Comparison of ENCODE assay signal across 8 cellular contexts in the genomic region with DNA sequence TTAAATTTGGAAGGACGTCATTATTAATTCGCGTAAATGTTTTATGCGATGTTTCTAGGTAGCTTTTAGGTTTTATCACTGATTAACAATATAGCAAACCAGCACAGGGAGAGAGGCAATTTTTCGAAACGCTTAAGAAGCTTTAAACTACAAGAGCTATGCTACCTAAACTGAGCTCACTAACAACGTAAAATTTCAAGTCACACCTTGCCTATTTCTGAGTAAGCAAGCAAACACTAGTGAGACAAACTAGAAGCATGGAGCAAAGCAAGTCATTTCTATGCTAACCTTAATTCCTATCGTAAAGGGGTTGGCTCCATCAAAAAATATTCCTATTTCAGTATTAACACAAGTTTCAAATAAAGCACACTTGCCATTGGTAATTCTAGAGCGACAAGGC. TPM values are rescaled to one million over a fixed set of nuclear protein-coding genes. Genes with fewer than 3 reads are reported as not detected.
DNase-seq lines count a peak whose midpoint lies in the region; ATAC-seq and TF ChIP-seq lines count a peak whose summit lies in the region.

No MANE protein-coding gene starts in this region.

- H3K36me3 ChIP-seq in HCT116 (ENCODE audit: control insufficient read depth in 1 of 2, insufficient read depth in 2 of 2, low read length in 2 of 2) (no peaks in the 10 kb centered on the region), WERI-Rb-1 (peaks cover 9% of the 10 kb centered on the region; the same call in 1 of the 2 replicates)

- no peaks in the 10 kb centered on the region for H3K9me3 ChIP-seq in HCT116 (ENCODE audit: control insufficient read depth in 1 of 2, insufficient read depth in 1 of 2, low read depth in 1 of 2, low read length in 2 of 2)
- no peaks in the 10 kb centered on the region for H3K9me3 ChIP-seq in WERI-Rb-1 (ENCODE audit: severe bottlenecking)
- no peaks in the 10 kb centered on the region for H3K9me3 ChIP-seq in right cardiac atrium (ENCODE audit: control insufficient read depth, low read length)

- no peaks in the 10 kb centered on the region for H3K27me3 ChIP-seq in HCT116 (ENCODE audit: insufficient read depth, low read length)
- no peaks in the 10 kb centered on the region for H3K27me3 ChIP-seq in WERI-Rb-1 (ENCODE audit: insufficient read depth, low read depth, severe bottlenecking)
- no peaks in the 10 kb centered on the region for H3K27me3 ChIP-seq in right cardiac atrium (ENCODE audit: control insufficient read depth, insufficient read depth)

- CTCF ChIA-PET in HCT116 (lab: Charles Lee), result interaction anchor here (0.8 kb wide), 1 partner anchor 26 kb away, joined by 4 read pairs; no protein-coding TSS in a partner anchor

- no peaks in the 10 kb centered on the region for H4K20me1 ChIP-seq in HCT116 (ENCODE audit: insufficient read depth)

- peaks cover 6 to 17% of the 10 kb centered on the region in 2 experiments; a peak in 3 of 4 replicates for H3K4me1 ChIP-seq in HCT116 (ENCODE audit: control insufficient read depth in 1 of 2, insufficient read depth in 2 of 2, low read length in 2 of 2)
- no peaks in the 10 kb centered on the region for H3K4me1 ChIP-seq in right cardiac atrium (ENCODE audit: control insufficient read depth, insufficient read depth, low read length)

- POLR2A ChIA-PET in HCT116 (lab: Charles Lee), result no interaction called here

- RAD21 ChIA-PET in HCT116 (lab: Charles Lee; ENCODE audit: low non-redundant PET in 1 of 2, low total read pairs in 2 of 2, uncharacterized antibody in 2 of 2, unreplicated experiment in 2 of 2), result no interaction called here

- TF ChIP-seq RAD21 in HCT116 (IDR thresholded peaks at IDR 0.05; ENCODE audit: low read depth), result no peak

- H3K4me2 ChIP-seq in HCT116 (ENCODE audit: low read length), result peak overlapping the region; percentile 91

- TF ChIP-seq CTCF in HCT116 (IDR thresholded peaks at IDR 0.05 in 2 of 3, conservative IDR thresholded peaks at IDR 0.05 in 1 of 3; ENCODE audit: borderline replicate concordance in 1 of 3, insufficient read depth in 1 of 3, low read depth in 2 of 3, low read length in 2 of 3), result no peak
- TF ChIP-seq CTCF in WERI-Rb-1 (IDR thresholded peaks at IDR 0.05; ENCODE audit: low read depth, low read length), result no peak

- 29% methylated on average over 9 of the region's 9 CpGs for WGBS in right cardiac atrium

- peak overlapping the region; percentile 69 for H3K9ac ChIP-seq in HCT116 (ENCODE audit: low read length)

- H3K4me3 ChIP-seq in HCT116 (replicated peaks in 1 of 2; ENCODE audit: low read depth in 1 of 2, low read length in 2 of 2), result peak overlapping the region; percentile 76 to 77
- peak overlapping the region; percentile 82 for H3K4me3 ChIP-seq in WERI-Rb-1 (ENCODE audit: low read depth, low read length)
- H3K4me3 ChIP-seq in right cardiac atrium (ENCODE audit: low read length), result peak overlapping the region; percentile 62
- H3K4me3 ChIP-seq in skin epidermis, result peak overlapping the region; percentile 83 to 100 (median 86)

- H3K79me2 ChIP-seq in HCT116 (ENCODE audit: insufficient read depth, low read length), result peaks cover 36% of the 10 kb centered on the region

- DNase-seq in HCT116 (ENCODE audit: low read depth, low spot score) (no peak), WERI-Rb-1 (no peak), right cardiac atrium (no peak), activated gamma-delta T cell treated with Interleukin-2 at 50 U/mL for 16 hours (no peak)

- peak overlapping the region; percentile 19 for H2AFZ ChIP-seq in HCT116 (ENCODE audit: low read depth, low read length, poor library complexity, severe bottlenecking)

- intact Hi-C loops in HCT116 (cut with micrococcal nuclease) (no loop called here), right cardiac atrium (cut with DNase I) (no loop called here)

- BruUV-seq in HCT116 (replicated peaks; lab: Mats Ljungman, UMichigan), result TSS peak; percentile 57

- H3K27ac ChIP-seq in HCT116 (ENCODE audit: low read depth, low read length) (no peak overlapping the region; the same call in 1 of the 2 replicates), WERI-Rb-1 (no peak overlapping the region), right cardiac atrium (ENCODE audit: low read length) (no peak overlapping the region), skin epidermis (peak overlapping the region in 17 of 21 experiments; percentile 89 to 100 (median 97))

- no peak for TF ChIP-seq POLR2A in HCT116 (IDR thresholded peaks at IDR 0.05; ENCODE audit: borderline replicate concordance, extremely low read depth, insufficient read depth, insufficient read length)

- ATAC-seq in HCT116 (no peak), right cardiac atrium (no peak), HG02981 (IDR thresholded peaks at IDR 0.05; ENCODE audit: unreplicated experiment) (no peak), GM19397 (IDR thresholded peaks at IDR 0.05; ENCODE audit: unreplicated experiment) (no peak), HG03196 (IDR thresholded peaks at IDR 0.05; ENCODE audit: unreplicated experiment) (no peak)

- no peaks in the 10 kb centered on the region for H3K9me2 ChIP-seq in HCT116 (ENCODE audit: insufficient read depth)

TF ChIP-seq in HCT116, 20 proteins besides CTCF, POLR2A, EP300 and RAD21:
- TF ChIP-seq, protein P1, sequence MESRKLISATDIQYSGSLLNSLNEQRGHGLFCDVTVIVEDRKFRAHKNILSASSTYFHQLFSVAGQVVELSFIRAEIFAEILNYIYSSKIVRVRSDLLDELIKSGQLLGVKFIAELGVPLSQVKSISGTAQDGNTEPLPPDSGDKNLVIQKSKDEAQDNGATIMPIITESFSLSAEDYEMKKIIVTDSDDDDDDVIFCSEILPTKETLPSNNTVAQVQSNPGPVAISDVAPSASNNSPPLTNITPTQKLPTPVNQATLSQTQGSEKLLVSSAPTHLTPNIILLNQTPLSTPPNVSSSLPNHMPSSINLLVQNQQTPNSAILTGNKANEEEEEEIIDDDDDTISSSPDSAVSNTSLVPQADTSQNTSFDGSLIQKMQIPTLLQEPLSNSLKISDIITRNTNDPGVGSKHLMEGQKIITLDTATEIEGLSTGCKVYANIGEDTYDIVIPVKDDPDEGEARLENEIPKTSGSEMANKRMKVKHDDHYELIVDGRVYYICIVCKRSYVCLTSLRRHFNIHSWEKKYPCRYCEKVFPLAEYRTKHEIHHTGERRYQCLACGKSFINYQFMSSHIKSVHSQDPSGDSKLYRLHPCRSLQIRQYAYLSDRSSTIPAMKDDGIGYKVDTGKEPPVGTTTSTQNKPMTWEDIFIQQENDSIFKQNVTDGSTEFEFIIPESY (IDR thresholded peaks at IDR 0.05; ENCODE audit: extremely low read depth, insufficient replicate concordance, low read length), result no peak
- TF ChIP-seq EZH2phosphoT487 (IDR thresholded peaks at IDR 0.05; ENCODE audit: borderline replicate concordance) (no peak), FOSL1 (IDR thresholded peaks at IDR 0.05; ENCODE audit: low read depth) (no peak)
- TF ChIP-seq, protein P2, sequence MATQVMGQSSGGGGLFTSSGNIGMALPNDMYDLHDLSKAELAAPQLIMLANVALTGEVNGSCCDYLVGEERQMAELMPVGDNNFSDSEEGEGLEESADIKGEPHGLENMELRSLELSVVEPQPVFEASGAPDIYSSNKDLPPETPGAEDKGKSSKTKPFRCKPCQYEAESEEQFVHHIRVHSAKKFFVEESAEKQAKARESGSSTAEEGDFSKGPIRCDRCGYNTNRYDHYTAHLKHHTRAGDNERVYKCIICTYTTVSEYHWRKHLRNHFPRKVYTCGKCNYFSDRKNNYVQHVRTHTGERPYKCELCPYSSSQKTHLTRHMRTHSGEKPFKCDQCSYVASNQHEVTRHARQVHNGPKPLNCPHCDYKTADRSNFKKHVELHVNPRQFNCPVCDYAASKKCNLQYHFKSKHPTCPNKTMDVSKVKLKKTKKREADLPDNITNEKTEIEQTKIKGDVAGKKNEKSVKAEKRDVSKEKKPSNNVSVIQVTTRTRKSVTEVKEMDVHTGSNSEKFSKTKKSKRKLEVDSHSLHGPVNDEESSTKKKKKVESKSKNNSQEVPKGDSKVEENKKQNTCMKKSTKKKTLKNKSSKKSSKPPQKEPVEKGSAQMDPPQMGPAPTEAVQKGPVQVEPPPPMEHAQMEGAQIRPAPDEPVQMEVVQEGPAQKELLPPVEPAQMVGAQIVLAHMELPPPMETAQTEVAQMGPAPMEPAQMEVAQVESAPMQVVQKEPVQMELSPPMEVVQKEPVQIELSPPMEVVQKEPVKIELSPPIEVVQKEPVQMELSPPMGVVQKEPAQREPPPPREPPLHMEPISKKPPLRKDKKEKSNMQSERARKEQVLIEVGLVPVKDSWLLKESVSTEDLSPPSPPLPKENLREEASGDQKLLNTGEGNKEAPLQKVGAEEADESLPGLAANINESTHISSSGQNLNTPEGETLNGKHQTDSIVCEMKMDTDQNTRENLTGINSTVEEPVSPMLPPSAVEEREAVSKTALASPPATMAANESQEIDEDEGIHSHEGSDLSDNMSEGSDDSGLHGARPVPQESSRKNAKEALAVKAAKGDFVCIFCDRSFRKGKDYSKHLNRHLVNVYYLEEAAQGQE (IDR thresholded peaks at IDR 0.05; ENCODE audit: low read depth), result no peak

RNA-seq across cellular contexts. Expression of a gene that starts 1.2 kb away (rescaled TPM):
- total RNA-seq in HCT116 (2021; ENCODE audit: unreplicated experiment), result 26.5 TPM
- polyA plus RNA-seq in HCT116 (2012), result 9.9 and 10.1 TPM in 2 replicates
- 10 to 100 TPM; 44.4 to 58.9 (median 54.8) TPM for total RNA-seq in right cardiac atrium
- 22.8 TPM for polyA plus RNA-seq in right cardiac atrium

Comparison
In these comparisons a context has a peak if more than half of its experiments do, and no peak if none do; other contexts are left out.
1. H3K27ac ChIP-seq: peak in skin epidermis (17 of 21); none in HCT116 (single experiment), WERI-Rb-1 (single experiment) and right cardiac atrium (single experiment).
2. Peak in every context shown above with its lines, with median percentiles within 50 percentile points of each other: H3K4me3 ChIP-seq.